8 cellular contexts compared by ENCODE assay signal in genomic region chr1:45325816-45326506, GRCh38. TPM values are rescaled to one million over a fixed set of nuclear protein-coding genes. Genes with fewer than 3 reads are reported as not detected.
DNase-seq lines count a peak whose midpoint lies in the region; ATAC-seq, FAIRE-seq and TF ChIP-seq lines count a peak whose summit lies in the region.

No MANE protein-coding gene starts in this region.

- intact Hi-C loops in right cardiac atrium (cut with DNase I) (no loop called here), Right ventricle myocardium inferior (cut with DNase I) (no loop called here), mucosa of descending colon (cut with DNase I, micrococcal nuclease) (no loop called here)
- intact Hi-C loops in activated T-helper 2 cell treated with anti-CD3 and anti-CD28 coated beads, Interferon-gamma antibody, Interleukin-2, Interleukin-4, amounts not matched to agents 10 μg/mL and 5 μg/mL and 100 μg/mL, durations not matched to agents 14 hours and 24 hours and 36 hours (cut with micrococcal nuclease) = loop anchor here (1.0 to 2.0 kb wide), 2 partner anchors 14 to 21 kb away; partner anchors contain the start of genes MUTYH and TOE1

- TF ChIP-seq POLR2A in H54 (IDR thresholded peaks at IDR 0.05; ENCODE audit: low read depth, low read length) = no peak

- ATAC-seq in right cardiac atrium (peak in 1 of 2 donors; percentile 5), Right ventricle myocardium inferior (no peak), mucosa of descending colon (no peak)

- TF ChIP-seq RAD21 in liver (IDR thresholded peaks at IDR 0.05) = no peak

- H3K27ac Mint-ChIP-seq in activated T-helper 2 cell treated with anti-CD3 and anti-CD28 coated beads, Interferon-gamma antibody, Interleukin-2, Interleukin-4, amounts not matched to agents 10 μg/mL and 5 μg/mL and 100 μg/mL, durations not matched to agents 14 hours and 24 hours and 36 hours = peak overlapping the region; percentile 65
- H3K27ac Mint-ChIP-seq in type B pancreatic cell = peak overlapping the region; percentile 61

- H3K36me3 ChIP-seq in liver (ENCODE audit: control insufficient read depth in 4 of 4, insufficient read depth in 3 of 4, low read depth in 1 of 4, low read length in 3 of 4) (peaks cover 0 to 8% (median 3%) of the 10 kb centered on the region in 4 donors), mucosa of descending colon (ENCODE audit: low read depth) (no peaks in the 10 kb centered on the region)

- H3K4me1 ChIP-seq in right cardiac atrium (ENCODE audit: control insufficient read depth, insufficient read depth, low read length) (no peaks in the 10 kb centered on the region), liver (ENCODE audit: control insufficient read depth in 4 of 4, insufficient read depth in 4 of 4, low read length in 3 of 4) (peaks cover 3 to 13% (median 7%) of the 10 kb centered on the region in 4 donors), mucosa of descending colon (ENCODE audit: low read depth) (peaks cover 23% of the 10 kb centered on the region)

- H3K4me1 Mint-ChIP-seq in activated T-helper 2 cell treated with anti-CD3 and anti-CD28 coated beads, Interferon-gamma antibody, Interleukin-2, Interleukin-4, amounts not matched to agents 10 μg/mL and 5 μg/mL and 100 μg/mL, durations not matched to agents 14 hours and 24 hours and 36 hours (ENCODE audit: low read depth) = peaks cover 16% of the 10 kb centered on the region
- H3K4me1 Mint-ChIP-seq in type B pancreatic cell (ENCODE audit: unreplicated experiment) = peaks cover 31% of the 10 kb centered on the region

- 45% methylated on average over 6 of the region's 6 CpGs for WGBS in right cardiac atrium
- WGBS in liver = 62% methylated on average over 6 of the region's 6 CpGs

- no peaks in the 10 kb centered on the region for H3K27me3 Mint-ChIP-seq in activated T-helper 2 cell treated with anti-CD3 and anti-CD28 coated beads, Interferon-gamma antibody, Interleukin-2, Interleukin-4, amounts not matched to agents 10 μg/mL and 5 μg/mL and 100 μg/mL, durations not matched to agents 14 hours and 24 hours and 36 hours (ENCODE audit: low read depth)
- no peaks in the 10 kb centered on the region for H3K27me3 Mint-ChIP-seq in type B pancreatic cell

- H3K36me3 Mint-ChIP-seq in activated T-helper 2 cell treated with anti-CD3 and anti-CD28 coated beads, Interferon-gamma antibody, Interleukin-2, Interleukin-4, amounts not matched to agents 10 μg/mL and 5 μg/mL and 100 μg/mL, durations not matched to agents 14 hours and 24 hours and 36 hours (ENCODE audit: low read depth) = peaks cover 24% of the 10 kb centered on the region
- H3K36me3 Mint-ChIP-seq in type B pancreatic cell = peaks cover 5% of the 10 kb centered on the region

- H3K27ac ChIP-seq in right cardiac atrium (ENCODE audit: low read length) (no peak overlapping the region), liver (ENCODE audit: low read depth in 1 of 2, low read length in 2 of 2) (no peak overlapping the region)

- H3K9me3 ChIP-seq in right cardiac atrium (ENCODE audit: control insufficient read depth, low read length) (no peaks in the 10 kb centered on the region), liver (ENCODE audit: control insufficient read depth in 4 of 4, low read length in 3 of 4) (no peaks in the 10 kb centered on the region), mucosa of descending colon (no peaks in the 10 kb centered on the region)

- H3K27me3 ChIP-seq in right cardiac atrium (ENCODE audit: control insufficient read depth, insufficient read depth) (no peaks in the 10 kb centered on the region), liver (ENCODE audit: control insufficient read depth in 4 of 4, insufficient read depth in 4 of 4, low read length in 3 of 4) (no peaks in the 10 kb centered on the region)

- H3K4me3 Mint-ChIP-seq in activated T-helper 2 cell treated with anti-CD3 and anti-CD28 coated beads, Interferon-gamma antibody, Interleukin-2, Interleukin-4, amounts not matched to agents 10 μg/mL and 5 μg/mL and 100 μg/mL, durations not matched to agents 14 hours and 24 hours and 36 hours (ENCODE audit: low read depth) = peak overlapping the region; percentile 80
- peak overlapping the region; percentile 85 for H3K4me3 Mint-ChIP-seq in type B pancreatic cell

- no peak overlapping the region for H3K9ac ChIP-seq in liver (ENCODE audit: low read depth in 1 of 2, low read length in 2 of 2)

- no peak for DNase-seq in right cardiac atrium
- DNase-seq in Right ventricle myocardium inferior (ENCODE audit: missing footprints) = no peak
- DNase-seq in activated T-helper 2 cell treated with anti-CD3 and anti-CD28 coated beads, Interferon-gamma antibody, Interleukin-2, Interleukin-4, amounts not matched to agents 10 μg/mL and 5 μg/mL and 100 μg/mL, durations not matched to agents 14 hours and 24 hours and 36 hours (ENCODE audit: low spot score) = no peak
- no peak for DNase-seq in type B pancreatic cell (ENCODE audit: extremely low spot score, unreplicated experiment)
- no peak for DNase-seq in mucosa of descending colon
- DNase-seq in dedifferentiated amniotic fluid mesenchymal stem cell (ENCODE audit: extremely low spot score) = no peak
- no peak for DNase-seq in H54 (ENCODE audit: insufficient read length, low spot score)

- H3K4me3 ChIP-seq in right cardiac atrium (ENCODE audit: low read length) = peak overlapping the region; percentile 40
- peak overlapping the region in 1 of 3 donors; percentile 53 for H3K4me3 ChIP-seq in liver (ENCODE audit: low read depth in 1 of 3, low read length in 3 of 3)
- no peak overlapping the region for H3K4me3 ChIP-seq in mucosa of descending colon

- TF ChIP-seq CTCF in liver (IDR thresholded peaks at IDR 0.05; ENCODE audit: low read depth, low read length, missing input control) = no peak
- TF ChIP-seq CTCF in type B pancreatic cell (conservative IDR thresholded peaks at IDR 0.05) = no peak
- TF ChIP-seq CTCF in mucosa of descending colon (IDR thresholded peaks at IDR 0.05) = no peak

- FAIRE-seq in H54 (lab: Jason Lieb, UNC) = no peak

- H3K9me3 Mint-ChIP-seq in activated T-helper 2 cell treated with anti-CD3 and anti-CD28 coated beads, Interferon-gamma antibody, Interleukin-2, Interleukin-4, amounts not matched to agents 10 μg/mL and 5 μg/mL and 100 μg/mL, durations not matched to agents 14 hours and 24 hours and 36 hours = no peaks in the 10 kb centered on the region
- H3K9me3 Mint-ChIP-seq in type B pancreatic cell = no peaks in the 10 kb centered on the region

TF ChIP-seq in liver, 16 proteins besides CTCF, POLR2A, EP300 and RAD21:
- TF ChIP-seq RXRA (IDR thresholded peaks at IDR 0.05) = no peak
- TF ChIP-seq NR2F2 (IDR thresholded peaks at IDR 0.05) = peak; percentile 38
- no peak for TF ChIP-seq MAX (IDR thresholded peaks at IDR 0.05)
- no peak for TF ChIP-seq HNF4A (conservative IDR thresholded peaks at IDR 0.05)

RNA-seq across cellular contexts. Expression of gene HPDL, which starts 0.7 kb away (rescaled TPM):
- total RNA-seq in right cardiac atrium (under 1 TPM in 3 of 4 donors, not detected in 1; 0.25 to 0.56 (median 0.40) TPM), Right ventricle myocardium inferior (not detected), liver (1 to 10 TPM in 1 of 2 donors, not detected in 1; 5.2 TPM), type B pancreatic cell (ENCODE audit: low replicate concordance) (8.0 and 8.6 TPM in 2 replicates), mucosa of descending colon (1 to 10 TPM; 2.1 to 8.8 (median 7.4) TPM)
- polyA plus RNA-seq in right cardiac atrium (0.38 TPM), liver (under 1 TPM; 0.09 to 0.15 TPM)
- 26.8 and 29.0 TPM in 2 replicates for total RNA-seq in activated T-helper 2 cell treated with anti-CD3 and anti-CD28 coated beads, Interferon-gamma antibody, Interleukin-2, Interleukin-4, amounts not matched to agents 10 μg/mL and 5 μg/mL and 100 μg/mL, durations not matched to agents 14 hours and 24 hours and 36 hours

RNA-seq across cellular contexts. Expression of gene TOE1, which starts 14.0 kb away (rescaled TPM):
- total RNA-seq in right cardiac atrium (1 to 10 TPM; 5.0 to 6.6 (median 6.2) TPM), Right ventricle myocardium inferior (3.8 TPM), liver (1 to 10 TPM; 5.9 to 9.1 TPM), type B pancreatic cell (ENCODE audit: low replicate concordance) (10.4 and 12.6 TPM in 2 replicates), mucosa of descending colon (10 to 100 TPM; 11.1 to 18.7 (median 12.9) TPM)
- polyA plus RNA-seq in right cardiac atrium (4.5 TPM), liver (1 to 10 TPM; 3.5 to 5.8 TPM)
- 26.3 and 29.3 TPM in 2 replicates for total RNA-seq in activated T-helper 2 cell treated with anti-CD3 and anti-CD28 coated beads, Interferon-gamma antibody, Interleukin-2, Interleukin-4, amounts not matched to agents 10 μg/mL and 5 μg/mL and 100 μg/mL, durations not matched to agents 14 hours and 24 hours and 36 hours

RNA-seq across cellular contexts. Expression of gene MUTYH, which starts 14.3 kb away (rescaled TPM):
- total RNA-seq in right cardiac atrium = 10 to 100 TPM in 3 of 4 donors, 1 to 10 TPM in 1; 7.7 to 12.7 (median 11.2) TPM
- 8.7 TPM for polyA plus RNA-seq in right cardiac atrium
- total RNA-seq in Right ventricle myocardium inferior = 8.3 TPM
- total RNA-seq in activated T-helper 2 cell treated with anti-CD3 and anti-CD28 coated beads, Interferon-gamma antibody, Interleukin-2, Interleukin-4, amounts not matched to agents 10 μg/mL and 5 μg/mL and 100 μg/mL, durations not matched to agents 14 hours and 24 hours and 36 hours = 50.1 and 50.9 TPM in 2 replicates
- total RNA-seq in liver = 10 to 100 TPM in 1 of 2 donors, 1 to 10 TPM in 1; 6.8 to 10.0 TPM
- 1 to 10 TPM; 5.2 to 9.5 TPM for polyA plus RNA-seq in liver
- total RNA-seq in type B pancreatic cell (ENCODE audit: low replicate concordance) = 24.5 and 61.3 TPM in 2 replicates
- 10 to 100 TPM; 30.0 to 43.1 (median 35.8) TPM for total RNA-seq in mucosa of descending colon
